1 cellular context compared by ENCODE assay signal in the genomic region with DNA sequence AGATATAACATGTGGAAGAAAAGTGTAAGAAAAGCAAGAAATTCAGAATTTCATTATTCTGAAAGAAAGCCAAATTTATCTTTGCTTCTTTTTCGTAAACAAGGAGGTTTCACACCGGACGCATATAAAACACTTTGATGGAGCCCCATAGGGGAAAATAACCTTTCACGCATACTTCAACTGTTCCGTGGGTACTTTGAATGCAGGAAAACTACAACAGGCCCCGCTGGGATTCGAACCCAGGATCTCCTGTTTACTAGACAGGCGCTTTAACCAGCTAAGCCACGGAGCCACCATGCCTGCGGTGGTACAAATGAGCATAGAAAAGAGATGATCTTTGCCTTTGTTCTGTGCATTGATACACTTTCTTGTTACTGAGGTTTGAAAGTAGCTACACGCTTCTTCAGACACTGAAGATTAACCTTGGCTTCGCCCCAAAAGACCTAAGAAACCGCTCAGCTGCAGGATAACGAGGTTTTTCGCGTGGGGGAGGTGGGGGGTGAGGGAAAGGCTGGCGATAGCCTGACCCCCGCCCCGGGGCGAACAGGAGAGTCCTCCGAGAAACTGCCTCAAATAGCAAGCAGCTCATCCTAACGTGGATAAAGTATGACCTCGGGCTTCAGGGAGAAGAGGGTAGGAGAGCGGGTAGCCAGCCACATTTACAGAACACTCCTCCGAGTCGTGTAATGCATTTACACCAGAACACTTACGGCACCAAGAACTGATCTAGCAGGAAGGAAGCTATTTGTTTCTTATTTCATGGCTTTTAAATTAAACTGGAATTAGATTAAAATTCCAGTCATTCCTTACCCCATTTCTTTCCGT.
TF ChIP-seq lines count a peak whose summit lies in the region.

No MANE protein-coding gene starts in this region.

TF ChIP-seq in HepG2, 621 proteins besides CTCF, POLR2A, EP300 and RAD21 (continued from another document and continues in another):
- 0 out of 2 replicates have a peak, but pooled peaks have one; percentile 38 for TF ChIP-seq ZNF230 (CRISPR knock-in tag; IDR thresholded peaks at IDR 0.05)
- TF ChIP-seq KDM6A (CRISPR knock-in tag; IDR thresholded peaks at IDR 0.05; ENCODE audit: low read depth) = no peak
- peak; percentile 66 for TF ChIP-seq NCOA2 (CRISPR knock-in tag; IDR thresholded peaks at IDR 0.05)
- no peak for TF ChIP-seq ZKSCAN5 (CRISPR knock-in tag; IDR thresholded peaks at IDR 0.05)
- peak; percentile 88 for TF ChIP-seq ZNF335 (CRISPR knock-in tag; IDR thresholded peaks at IDR 0.05)
- no peak for TF ChIP-seq KDM5A (IDR thresholded peaks at IDR 0.05; ENCODE audit: borderline replicate concordance, low read length)
- TF ChIP-seq ZNF24 (IDR thresholded peaks at IDR 0.05) = peak; percentile 100
- TF ChIP-seq, protein P1, sequence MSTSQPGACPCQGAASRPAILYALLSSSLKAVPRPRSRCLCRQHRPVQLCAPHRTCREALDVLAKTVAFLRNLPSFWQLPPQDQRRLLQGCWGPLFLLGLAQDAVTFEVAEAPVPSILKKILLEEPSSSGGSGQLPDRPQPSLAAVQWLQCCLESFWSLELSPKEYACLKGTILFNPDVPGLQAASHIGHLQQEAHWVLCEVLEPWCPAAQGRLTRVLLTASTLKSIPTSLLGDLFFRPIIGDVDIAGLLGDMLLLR (CRISPR knock-in tag; IDR thresholded peaks at IDR 0.05) = peak; percentile 58; the same call in 1 of the 2 replicates
- no peak for TF ChIP-seq HMGA1 (CRISPR knock-in tag; conservative IDR thresholded peaks at IDR 0.05)
- TF ChIP-seq, protein P2, sequence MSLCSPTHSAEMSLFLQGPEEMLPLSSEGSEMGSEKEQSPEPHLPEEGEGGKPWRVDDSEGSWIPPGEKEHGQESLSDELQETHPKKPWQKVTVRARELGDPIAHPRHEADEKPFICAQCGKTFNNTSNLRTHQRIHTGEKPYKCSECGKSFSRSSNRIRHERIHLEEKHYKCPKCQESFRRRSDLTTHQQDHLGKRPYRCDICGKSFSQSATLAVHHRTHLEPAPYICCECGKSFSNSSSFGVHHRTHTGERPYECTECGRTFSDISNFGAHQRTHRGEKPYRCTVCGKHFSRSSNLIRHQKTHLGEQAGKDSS (CRISPR knock-in tag; IDR thresholded peaks at IDR 0.05; ENCODE audit: borderline replicate concordance, low read depth) = peak; percentile 65; the same call in 1 of the 2 replicates
- TF ChIP-seq ZNF790 (CRISPR knock-in tag; IDR thresholded peaks at IDR 0.05; ENCODE audit: borderline replicate concordance) = no peak
- peak; percentile 84 for TF ChIP-seq XRCC5 (optimal IDR thresholded peaks at IDR 0.05; ENCODE audit: low read length)
- peak; percentile 71; the same call in 1 of the 2 replicates for TF ChIP-seq HOXD1 (CRISPR knock-in tag; IDR thresholded peaks at IDR 0.05)
- TF ChIP-seq, protein P3, sequence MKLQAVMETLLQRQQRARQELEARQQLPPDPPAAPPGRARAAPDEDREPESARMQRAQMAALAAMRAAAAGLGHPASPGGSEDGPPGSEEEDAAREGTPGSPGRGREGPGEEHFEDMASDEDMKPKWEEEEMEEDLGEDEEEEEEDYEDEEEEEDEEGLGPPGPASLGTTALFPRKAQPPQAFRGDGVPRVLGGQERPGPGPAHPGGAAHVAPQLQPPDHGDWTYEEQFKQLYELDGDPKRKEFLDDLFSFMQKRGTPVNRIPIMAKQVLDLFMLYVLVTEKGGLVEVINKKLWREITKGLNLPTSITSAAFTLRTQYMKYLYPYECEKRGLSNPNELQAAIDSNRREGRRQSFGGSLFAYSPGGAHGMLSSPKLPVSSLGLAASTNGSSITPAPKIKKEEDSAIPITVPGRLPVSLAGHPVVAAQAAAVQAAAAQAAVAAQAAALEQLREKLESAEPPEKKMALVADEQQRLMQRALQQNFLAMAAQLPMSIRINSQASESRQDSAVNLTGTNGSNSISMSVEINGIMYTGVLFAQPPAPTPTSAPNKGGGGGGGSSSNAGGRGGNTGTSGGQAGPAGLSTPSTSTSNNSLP (IDR thresholded peaks at IDR 0.05; ENCODE audit: low read depth, low read length) = peak; percentile 68; the same call in 1 of the 2 replicates
- 0 out of 2 replicates have a peak, but pooled peaks have one; percentile 70 for TF ChIP-seq ZNF724P (CRISPR knock-in tag; IDR thresholded peaks at IDR 0.05; ENCODE audit: borderline replicate concordance)
- peak; percentile 82; the same call in 1 of the 2 replicates for TF ChIP-seq ETV6 (CRISPR knock-in tag; conservative IDR thresholded peaks at IDR 0.05)
- TF ChIP-seq, protein P4, sequence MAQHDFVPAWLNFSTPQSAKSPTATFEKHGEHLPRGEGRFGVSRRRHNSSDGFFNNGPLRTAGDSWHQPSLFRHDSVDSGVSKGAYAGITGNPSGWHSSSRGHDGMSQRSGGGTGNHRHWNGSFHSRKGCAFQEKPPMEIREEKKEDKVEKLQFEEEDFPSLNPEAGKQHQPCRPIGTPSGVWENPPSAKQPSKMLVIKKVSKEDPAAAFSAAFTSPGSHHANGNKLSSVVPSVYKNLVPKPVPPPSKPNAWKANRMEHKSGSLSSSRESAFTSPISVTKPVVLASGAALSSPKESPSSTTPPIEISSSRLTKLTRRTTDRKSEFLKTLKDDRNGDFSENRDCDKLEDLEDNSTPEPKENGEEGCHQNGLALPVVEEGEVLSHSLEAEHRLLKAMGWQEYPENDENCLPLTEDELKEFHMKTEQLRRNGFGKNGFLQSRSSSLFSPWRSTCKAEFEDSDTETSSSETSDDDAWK (CRISPR knock-in tag; IDR thresholded peaks at IDR 0.05) = no peak
- peak; percentile 85 for TF ChIP-seq SALL1 (CRISPR knock-in tag; IDR thresholded peaks at IDR 0.05)
- TF ChIP-seq, protein P5, sequence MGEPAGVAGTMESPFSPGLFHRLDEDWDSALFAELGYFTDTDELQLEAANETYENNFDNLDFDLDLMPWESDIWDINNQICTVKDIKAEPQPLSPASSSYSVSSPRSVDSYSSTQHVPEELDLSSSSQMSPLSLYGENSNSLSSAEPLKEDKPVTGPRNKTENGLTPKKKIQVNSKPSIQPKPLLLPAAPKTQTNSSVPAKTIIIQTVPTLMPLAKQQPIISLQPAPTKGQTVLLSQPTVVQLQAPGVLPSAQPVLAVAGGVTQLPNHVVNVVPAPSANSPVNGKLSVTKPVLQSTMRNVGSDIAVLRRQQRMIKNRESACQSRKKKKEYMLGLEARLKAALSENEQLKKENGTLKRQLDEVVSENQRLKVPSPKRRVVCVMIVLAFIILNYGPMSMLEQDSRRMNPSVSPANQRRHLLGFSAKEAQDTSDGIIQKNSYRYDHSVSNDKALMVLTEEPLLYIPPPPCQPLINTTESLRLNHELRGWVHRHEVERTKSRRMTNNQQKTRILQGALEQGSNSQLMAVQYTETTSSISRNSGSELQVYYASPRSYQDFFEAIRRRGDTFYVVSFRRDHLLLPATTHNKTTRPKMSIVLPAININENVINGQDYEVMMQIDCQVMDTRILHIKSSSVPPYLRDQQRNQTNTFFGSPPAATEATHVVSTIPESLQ (CRISPR knock-in tag; conservative IDR thresholded peaks at IDR 0.05) = no peak; the same call in 1 of the 2 replicates
- no peak for TF ChIP-seq PRPF4 (IDR thresholded peaks at IDR 0.05; ENCODE audit: low read depth, low read length, poor library complexity, severe bottlenecking)
- TF ChIP-seq, protein P6, sequence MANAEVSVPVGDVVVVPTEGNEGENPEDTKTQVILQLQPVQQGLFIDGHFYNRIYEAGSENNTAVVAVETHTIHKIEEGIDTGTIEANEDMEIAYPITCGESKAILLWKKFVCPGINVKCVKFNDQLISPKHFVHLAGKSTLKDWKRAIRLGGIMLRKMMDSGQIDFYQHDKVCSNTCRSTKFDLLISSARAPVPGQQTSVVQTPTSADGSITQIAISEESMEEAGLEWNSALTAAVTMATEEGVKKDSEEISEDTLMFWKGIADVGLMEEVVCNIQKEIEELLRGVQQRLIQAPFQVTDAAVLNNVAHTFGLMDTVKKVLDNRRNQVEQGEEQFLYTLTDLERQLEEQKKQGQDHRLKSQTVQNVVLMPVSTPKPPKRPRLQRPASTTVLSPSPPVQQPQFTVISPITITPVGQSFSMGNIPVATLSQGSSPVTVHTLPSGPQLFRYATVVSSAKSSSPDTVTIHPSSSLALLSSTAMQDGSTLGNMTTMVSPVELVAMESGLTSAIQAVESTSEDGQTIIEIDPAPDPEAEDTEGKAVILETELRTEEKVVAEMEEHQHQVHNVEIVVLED (CRISPR knock-in tag; IDR thresholded peaks at IDR 0.05; ENCODE audit: borderline replicate concordance) = peak; percentile 66; the same call in 1 of the 2 replicates
- TF ChIP-seq YEATS2 (CRISPR knock-in tag; IDR thresholded peaks at IDR 0.05; ENCODE audit: borderline replicate concordance) = peak; percentile 82; the same call in 1 of the 2 replicates
- TF ChIP-seq ZNF496 (CRISPR knock-in tag; IDR thresholded peaks at IDR 0.05; ENCODE audit: insufficient replicate concordance) = no peak
- TF ChIP-seq ZBTB20 (CRISPR knock-in tag; IDR thresholded peaks at IDR 0.05; ENCODE audit: borderline replicate concordance, low read depth) = peak; percentile 70
- TF ChIP-seq MLLT10 (CRISPR knock-in tag; IDR thresholded peaks at IDR 0.05) = no peak
- TF ChIP-seq ZNF367 (CRISPR knock-in tag; IDR thresholded peaks at IDR 0.05; ENCODE audit: borderline replicate concordance) = no peak
- peak; percentile 65 for TF ChIP-seq NR2F6 (IDR thresholded peaks at IDR 0.05)
- TF ChIP-seq NR2F6 (CRISPR knock-in tag; IDR thresholded peaks at IDR 0.05) = peak; percentile 50; the same call in 1 of the 2 replicates
- TF ChIP-seq ZNF781 (CRISPR knock-in tag; IDR thresholded peaks at IDR 0.05; ENCODE audit: borderline replicate concordance, not compliant biosample characterization) = peak; percentile 70
- TF ChIP-seq, protein P7, sequence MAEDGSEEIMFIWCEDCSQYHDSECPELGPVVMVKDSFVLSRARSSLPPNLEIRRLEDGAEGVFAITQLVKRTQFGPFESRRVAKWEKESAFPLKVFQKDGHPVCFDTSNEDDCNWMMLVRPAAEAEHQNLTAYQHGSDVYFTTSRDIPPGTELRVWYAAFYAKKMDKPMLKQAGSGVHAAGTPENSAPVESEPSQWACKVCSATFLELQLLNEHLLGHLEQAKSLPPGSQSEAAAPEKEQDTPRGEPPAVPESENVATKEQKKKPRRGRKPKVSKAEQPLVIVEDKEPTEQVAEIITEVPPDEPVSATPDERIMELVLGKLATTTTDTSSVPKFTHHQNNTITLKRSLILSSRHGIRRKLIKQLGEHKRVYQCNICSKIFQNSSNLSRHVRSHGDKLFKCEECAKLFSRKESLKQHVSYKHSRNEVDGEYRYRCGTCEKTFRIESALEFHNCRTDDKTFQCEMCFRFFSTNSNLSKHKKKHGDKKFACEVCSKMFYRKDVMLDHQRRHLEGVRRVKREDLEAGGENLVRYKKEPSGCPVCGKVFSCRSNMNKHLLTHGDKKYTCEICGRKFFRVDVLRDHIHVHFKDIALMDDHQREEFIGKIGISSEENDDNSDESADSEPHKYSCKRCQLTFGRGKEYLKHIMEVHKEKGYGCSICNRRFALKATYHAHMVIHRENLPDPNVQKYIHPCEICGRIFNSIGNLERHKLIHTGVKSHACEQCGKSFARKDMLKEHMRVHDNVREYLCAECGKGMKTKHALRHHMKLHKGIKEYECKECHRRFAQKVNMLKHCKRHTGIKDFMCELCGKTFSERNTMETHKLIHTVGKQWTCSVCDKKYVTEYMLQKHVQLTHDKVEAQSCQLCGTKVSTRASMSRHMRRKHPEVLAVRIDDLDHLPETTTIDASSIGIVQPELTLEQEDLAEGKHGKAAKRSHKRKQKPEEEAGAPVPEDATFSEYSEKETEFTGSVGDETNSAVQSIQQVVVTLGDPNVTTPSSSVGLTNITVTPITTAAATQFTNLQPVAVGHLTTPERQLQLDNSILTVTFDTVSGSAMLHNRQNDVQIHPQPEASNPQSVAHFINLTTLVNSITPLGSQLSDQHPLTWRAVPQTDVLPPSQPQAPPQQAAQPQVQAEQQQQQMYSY (CRISPR knock-in tag; IDR thresholded peaks at IDR 0.05) = no peak
- peak; percentile 62; the same call in 1 of the 2 replicates for TF ChIP-seq SP4 (CRISPR knock-in tag; IDR thresholded peaks at IDR 0.05)
- no peak for TF ChIP-seq MAZ (IDR thresholded peaks at IDR 0.05; ENCODE audit: borderline replicate concordance, low read depth, low read length)
- peak; percentile 44; the same call in 1 of the 2 replicates for TF ChIP-seq MAZ (CRISPR knock-in tag; IDR thresholded peaks at IDR 0.05; ENCODE audit: low read depth)
- peak; percentile 39; the same call in 1 of the 2 replicates for TF ChIP-seq GABPB1 (CRISPR knock-in tag; IDR thresholded peaks at IDR 0.05)
- peak; percentile 91 for TF ChIP-seq HOXA5 (CRISPR knock-in tag; IDR thresholded peaks at IDR 0.05)
- peak; percentile 82 for TF ChIP-seq ZMYM4 (CRISPR knock-in tag; IDR thresholded peaks at IDR 0.05)
- TF ChIP-seq, protein P8, sequence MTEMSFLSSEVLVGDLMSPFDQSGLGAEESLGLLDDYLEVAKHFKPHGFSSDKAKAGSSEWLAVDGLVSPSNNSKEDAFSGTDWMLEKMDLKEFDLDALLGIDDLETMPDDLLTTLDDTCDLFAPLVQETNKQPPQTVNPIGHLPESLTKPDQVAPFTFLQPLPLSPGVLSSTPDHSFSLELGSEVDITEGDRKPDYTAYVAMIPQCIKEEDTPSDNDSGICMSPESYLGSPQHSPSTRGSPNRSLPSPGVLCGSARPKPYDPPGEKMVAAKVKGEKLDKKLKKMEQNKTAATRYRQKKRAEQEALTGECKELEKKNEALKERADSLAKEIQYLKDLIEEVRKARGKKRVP (CRISPR knock-in tag; IDR thresholded peaks at IDR 0.05) = 0 out of 4 replicates have a peak, but pooled peaks of 1 of the 2 experiments have one; percentile 28
- peak; percentile 41; the same call in 1 of the 2 replicates for TF ChIP-seq TBX2 (CRISPR knock-in tag; IDR thresholded peaks at IDR 0.05; ENCODE audit: borderline replicate concordance)
- no peak for TF ChIP-seq MATR3 (CRISPR knock-in tag; IDR thresholded peaks at IDR 0.05)
- peak; percentile 81 for TF ChIP-seq RXRB (CRISPR knock-in tag; IDR thresholded peaks at IDR 0.05; ENCODE audit: borderline replicate concordance)
- no peak for TF ChIP-seq ARNT (IDR thresholded peaks at IDR 0.05)
- TF ChIP-seq, protein P9, sequence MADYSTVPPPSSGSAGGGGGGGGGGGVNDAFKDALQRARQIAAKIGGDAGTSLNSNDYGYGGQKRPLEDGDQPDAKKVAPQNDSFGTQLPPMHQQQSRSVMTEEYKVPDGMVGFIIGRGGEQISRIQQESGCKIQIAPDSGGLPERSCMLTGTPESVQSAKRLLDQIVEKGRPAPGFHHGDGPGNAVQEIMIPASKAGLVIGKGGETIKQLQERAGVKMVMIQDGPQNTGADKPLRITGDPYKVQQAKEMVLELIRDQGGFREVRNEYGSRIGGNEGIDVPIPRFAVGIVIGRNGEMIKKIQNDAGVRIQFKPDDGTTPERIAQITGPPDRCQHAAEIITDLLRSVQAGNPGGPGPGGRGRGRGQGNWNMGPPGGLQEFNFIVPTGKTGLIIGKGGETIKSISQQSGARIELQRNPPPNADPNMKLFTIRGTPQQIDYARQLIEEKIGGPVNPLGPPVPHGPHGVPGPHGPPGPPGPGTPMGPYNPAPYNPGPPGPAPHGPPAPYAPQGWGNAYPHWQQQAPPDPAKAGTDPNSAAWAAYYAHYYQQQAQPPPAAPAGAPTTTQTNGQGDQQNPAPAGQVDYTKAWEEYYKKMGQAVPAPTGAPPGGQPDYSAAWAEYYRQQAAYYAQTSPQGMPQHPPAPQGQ (CRISPR knock-in tag; IDR thresholded peaks at IDR 0.05; ENCODE audit: borderline replicate concordance) = no peak
- TF ChIP-seq KAT7 (CRISPR knock-in tag; IDR thresholded peaks at IDR 0.05; ENCODE audit: borderline replicate concordance) = peak; percentile 88
- TF ChIP-seq ZSCAN25 (CRISPR knock-in tag; IDR thresholded peaks at IDR 0.05) = peak; percentile 59; the same call in 1 of the 2 replicates
- TF ChIP-seq ISL2 (CRISPR knock-in tag; IDR thresholded peaks at IDR 0.05) = peak; percentile 69
- no peak for TF ChIP-seq ZNF562 (CRISPR knock-in tag; IDR thresholded peaks at IDR 0.05; ENCODE audit: borderline replicate concordance)
- TF ChIP-seq ZFP1 (CRISPR knock-in tag; IDR thresholded peaks at IDR 0.05) = peak; percentile 81; the same call in 1 of the 2 replicates
